In the genomic region with DNA sequence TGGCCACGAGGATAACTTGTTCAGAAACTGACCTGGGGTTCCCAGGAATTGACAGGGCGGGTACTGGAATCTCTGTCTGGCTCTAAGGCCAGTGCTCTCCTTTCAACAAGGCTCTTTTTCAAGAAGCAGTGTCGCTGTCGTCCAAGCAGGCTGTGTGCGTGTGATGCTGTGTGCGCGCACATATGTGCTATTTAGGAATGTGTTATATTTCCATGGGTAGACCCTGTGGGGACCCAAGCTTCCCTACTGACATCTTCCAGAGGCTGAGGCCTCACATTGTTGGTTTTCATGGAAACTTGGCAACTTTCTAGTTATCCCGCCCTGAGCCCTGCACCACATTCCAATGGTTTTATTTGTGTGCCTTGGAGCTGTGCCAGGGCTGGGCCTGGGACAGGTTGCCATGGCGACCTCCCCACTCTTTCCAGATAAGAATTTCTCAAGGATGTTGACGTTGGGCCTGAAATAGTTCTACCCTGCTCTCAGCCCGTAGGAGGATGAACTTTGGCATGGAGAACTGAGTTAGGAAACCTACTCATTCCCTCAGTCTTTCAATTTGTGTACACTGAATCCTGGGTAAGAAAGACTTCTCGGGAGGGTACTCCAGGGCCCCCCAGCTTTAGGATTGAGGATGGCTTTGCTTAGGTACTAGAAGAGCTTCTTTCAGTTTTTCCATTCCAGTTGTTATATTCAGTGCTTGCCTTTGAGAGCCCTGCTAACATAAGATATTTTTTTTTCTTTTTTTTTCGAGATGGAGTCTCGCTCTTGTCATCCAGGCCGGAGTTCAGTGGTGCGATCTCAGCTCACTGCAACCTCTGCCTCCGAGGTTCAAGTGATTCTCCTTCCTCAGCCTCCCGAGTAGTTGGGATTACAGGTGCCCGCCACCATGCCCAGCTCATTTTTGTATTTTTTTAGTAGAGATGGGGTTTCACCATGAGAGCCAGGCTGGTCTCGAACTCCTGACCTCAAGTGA, we compare ENCODE assay signal across 1 cellular context.
TF ChIP-seq lines count a peak whose summit lies in the region.

No MANE protein-coding gene starts in this region.

TF ChIP-seq in HepG2, 621 proteins besides CTCF, POLR2A, EP300 and RAD21 (continued from another document and continues in another):
- TF ChIP-seq, protein P1, sequence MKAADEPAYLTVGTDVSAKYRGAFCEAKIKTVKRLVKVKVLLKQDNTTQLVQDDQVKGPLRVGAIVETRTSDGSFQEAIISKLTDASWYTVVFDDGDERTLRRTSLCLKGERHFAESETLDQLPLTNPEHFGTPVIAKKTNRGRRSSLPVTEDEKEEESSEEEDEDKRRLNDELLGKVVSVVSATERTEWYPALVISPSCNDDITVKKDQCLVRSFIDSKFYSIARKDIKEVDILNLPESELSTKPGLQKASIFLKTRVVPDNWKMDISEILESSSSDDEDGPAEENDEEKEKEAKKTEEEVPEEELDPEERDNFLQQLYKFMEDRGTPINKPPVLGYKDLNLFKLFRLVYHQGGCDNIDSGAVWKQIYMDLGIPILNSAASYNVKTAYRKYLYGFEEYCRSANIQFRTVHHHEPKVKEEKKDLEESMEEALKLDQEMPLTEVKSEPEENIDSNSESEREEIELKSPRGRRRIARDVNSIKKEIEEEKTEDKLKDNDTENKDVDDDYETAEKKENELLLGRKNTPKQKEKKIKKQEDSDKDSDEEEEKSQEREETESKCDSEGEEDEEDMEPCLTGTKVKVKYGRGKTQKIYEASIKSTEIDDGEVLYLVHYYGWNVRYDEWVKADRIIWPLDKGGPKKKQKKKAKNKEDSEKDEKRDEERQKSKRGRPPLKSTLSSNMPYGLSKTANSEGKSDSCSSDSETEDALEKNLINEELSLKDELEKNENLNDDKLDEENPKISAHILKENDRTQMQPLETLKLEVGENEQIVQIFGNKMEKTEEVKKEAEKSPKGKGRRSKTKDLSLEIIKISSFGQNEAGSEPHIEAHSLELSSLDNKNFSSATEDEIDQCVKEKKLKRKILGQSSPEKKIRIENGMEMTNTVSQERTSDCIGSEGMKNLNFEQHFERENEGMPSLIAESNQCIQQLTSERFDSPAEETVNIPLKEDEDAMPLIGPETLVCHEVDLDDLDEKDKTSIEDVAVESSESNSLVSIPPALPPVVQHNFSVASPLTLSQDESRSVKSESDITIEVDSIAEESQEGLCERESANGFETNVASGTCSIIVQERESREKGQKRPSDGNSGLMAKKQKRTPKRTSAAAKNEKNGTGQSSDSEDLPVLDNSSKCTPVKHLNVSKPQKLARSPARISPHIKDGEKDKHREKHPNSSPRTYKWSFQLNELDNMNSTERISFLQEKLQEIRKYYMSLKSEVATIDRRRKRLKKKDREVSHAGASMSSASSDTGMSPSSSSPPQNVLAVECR (CRISPR knock-in tag; IDR thresholded peaks at IDR 0.05; ENCODE audit: borderline replicate concordance), result peak; percentile 61
- TF ChIP-seq ZNF644 (CRISPR knock-in tag; IDR thresholded peaks at IDR 0.05; ENCODE audit: low read depth) (peak; percentile 59; the same call in 1 of the 2 replicates), ZNF773 (CRISPR knock-in tag; IDR thresholded peaks at IDR 0.05; ENCODE audit: borderline replicate concordance) (no peak), GFI1 (CRISPR knock-in tag; IDR thresholded peaks at IDR 0.05; ENCODE audit: borderline replicate concordance) (peak; percentile 79), KLF12 (CRISPR knock-in tag; IDR thresholded peaks at IDR 0.05; ENCODE audit: borderline replicate concordance) (no peak), SOX5 (CRISPR knock-in tag; IDR thresholded peaks at IDR 0.05; ENCODE audit: borderline replicate concordance) (peak; percentile 84; the same call in 1 of the 2 replicates), SP140L (CRISPR knock-in tag; IDR thresholded peaks at IDR 0.05; ENCODE audit: borderline replicate concordance) (no peak; the same call in 1 of the 2 replicates), ISL2 (CRISPR knock-in tag; IDR thresholded peaks at IDR 0.05) (peak; percentile 90), ASH2L (IDR thresholded peaks at IDR 0.05; ENCODE audit: insufficient read length, low read depth, low read length) (peak; percentile 79), HNF4A (CRISPR knock-in tag; IDR thresholded peaks at IDR 0.05) (peak; percentile 89), ZNF138 (CRISPR knock-in tag; IDR thresholded peaks at IDR 0.05; ENCODE audit: low read depth) (no peak), ZNF230 (CRISPR knock-in tag; IDR thresholded peaks at IDR 0.05) (no peak), FOXK1 (CRISPR knock-in tag; IDR thresholded peaks at IDR 0.05; ENCODE audit: borderline replicate concordance, low read depth) (peak; percentile 85; the same call in 1 of the 2 replicates), ZNF788 (CRISPR knock-in tag; IDR thresholded peaks at IDR 0.05; ENCODE audit: borderline replicate concordance) (peak; percentile 51; the same call in 1 of the 2 replicates), CEBPG (CRISPR knock-in tag; IDR thresholded peaks at IDR 0.05) (peak; percentile 58), ZNF879 (CRISPR knock-in tag; IDR thresholded peaks at IDR 0.05) (no peak), NR2F6 (IDR thresholded peaks at IDR 0.05) (no peak), NR2F6 (CRISPR knock-in tag; IDR thresholded peaks at IDR 0.05) (peak; percentile 58; the same call in 1 of the 2 replicates), RBM22 (optimal IDR thresholded peaks at IDR 0.05; ENCODE audit: low read length) (peak; percentile 46), ZFP90 (CRISPR knock-in tag; IDR thresholded peaks at IDR 0.05; ENCODE audit: borderline replicate concordance) (peak; percentile 42; the same call in 1 of the 2 replicates)
- TF ChIP-seq, protein P2, sequence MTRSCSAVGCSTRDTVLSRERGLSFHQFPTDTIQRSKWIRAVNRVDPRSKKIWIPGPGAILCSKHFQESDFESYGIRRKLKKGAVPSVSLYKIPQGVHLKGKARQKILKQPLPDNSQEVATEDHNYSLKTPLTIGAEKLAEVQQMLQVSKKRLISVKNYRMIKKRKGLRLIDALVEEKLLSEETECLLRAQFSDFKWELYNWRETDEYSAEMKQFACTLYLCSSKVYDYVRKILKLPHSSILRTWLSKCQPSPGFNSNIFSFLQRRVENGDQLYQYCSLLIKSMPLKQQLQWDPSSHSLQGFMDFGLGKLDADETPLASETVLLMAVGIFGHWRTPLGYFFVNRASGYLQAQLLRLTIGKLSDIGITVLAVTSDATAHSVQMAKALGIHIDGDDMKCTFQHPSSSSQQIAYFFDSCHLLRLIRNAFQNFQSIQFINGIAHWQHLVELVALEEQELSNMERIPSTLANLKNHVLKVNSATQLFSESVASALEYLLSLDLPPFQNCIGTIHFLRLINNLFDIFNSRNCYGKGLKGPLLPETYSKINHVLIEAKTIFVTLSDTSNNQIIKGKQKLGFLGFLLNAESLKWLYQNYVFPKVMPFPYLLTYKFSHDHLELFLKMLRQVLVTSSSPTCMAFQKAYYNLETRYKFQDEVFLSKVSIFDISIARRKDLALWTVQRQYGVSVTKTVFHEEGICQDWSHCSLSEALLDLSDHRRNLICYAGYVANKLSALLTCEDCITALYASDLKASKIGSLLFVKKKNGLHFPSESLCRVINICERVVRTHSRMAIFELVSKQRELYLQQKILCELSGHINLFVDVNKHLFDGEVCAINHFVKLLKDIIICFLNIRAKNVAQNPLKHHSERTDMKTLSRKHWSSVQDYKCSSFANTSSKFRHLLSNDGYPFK (CRISPR knock-in tag; IDR thresholded peaks at IDR 0.05; ENCODE audit: borderline replicate concordance), result 0 out of 2 replicates have a peak, but pooled peaks have one; percentile 23
- TF ChIP-seq, protein P3, sequence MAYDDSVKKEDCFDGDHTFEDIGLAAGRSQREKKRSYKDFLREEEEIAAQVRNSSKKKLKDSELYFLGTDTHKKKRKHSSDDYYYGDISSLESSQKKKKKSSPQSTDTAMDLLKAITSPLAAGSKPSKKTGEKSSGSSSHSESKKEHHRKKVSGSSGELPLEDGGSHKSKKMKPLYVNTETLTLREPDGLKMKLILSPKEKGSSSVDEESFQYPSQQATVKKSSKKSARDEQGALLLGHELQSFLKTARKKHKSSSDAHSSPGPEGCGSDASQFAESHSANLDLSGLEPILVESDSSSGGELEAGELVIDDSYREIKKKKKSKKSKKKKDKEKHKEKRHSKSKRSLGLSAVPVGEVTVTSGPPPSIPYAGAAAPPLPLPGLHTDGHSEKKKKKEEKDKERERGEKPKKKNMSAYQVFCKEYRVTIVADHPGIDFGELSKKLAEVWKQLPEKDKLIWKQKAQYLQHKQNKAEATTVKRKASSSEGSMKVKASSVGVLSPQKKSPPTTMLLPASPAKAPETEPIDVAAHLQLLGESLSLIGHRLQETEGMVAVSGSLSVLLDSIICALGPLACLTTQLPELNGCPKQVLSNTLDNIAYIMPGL (CRISPR knock-in tag; IDR thresholded peaks at IDR 0.05; ENCODE audit: borderline replicate concordance in 1 of 2, low read depth in 1 of 2), result peak in 1 of 2 experiments; percentile 26; a peak in 1 of 4 replicates
- TF ChIP-seq, protein P4, sequence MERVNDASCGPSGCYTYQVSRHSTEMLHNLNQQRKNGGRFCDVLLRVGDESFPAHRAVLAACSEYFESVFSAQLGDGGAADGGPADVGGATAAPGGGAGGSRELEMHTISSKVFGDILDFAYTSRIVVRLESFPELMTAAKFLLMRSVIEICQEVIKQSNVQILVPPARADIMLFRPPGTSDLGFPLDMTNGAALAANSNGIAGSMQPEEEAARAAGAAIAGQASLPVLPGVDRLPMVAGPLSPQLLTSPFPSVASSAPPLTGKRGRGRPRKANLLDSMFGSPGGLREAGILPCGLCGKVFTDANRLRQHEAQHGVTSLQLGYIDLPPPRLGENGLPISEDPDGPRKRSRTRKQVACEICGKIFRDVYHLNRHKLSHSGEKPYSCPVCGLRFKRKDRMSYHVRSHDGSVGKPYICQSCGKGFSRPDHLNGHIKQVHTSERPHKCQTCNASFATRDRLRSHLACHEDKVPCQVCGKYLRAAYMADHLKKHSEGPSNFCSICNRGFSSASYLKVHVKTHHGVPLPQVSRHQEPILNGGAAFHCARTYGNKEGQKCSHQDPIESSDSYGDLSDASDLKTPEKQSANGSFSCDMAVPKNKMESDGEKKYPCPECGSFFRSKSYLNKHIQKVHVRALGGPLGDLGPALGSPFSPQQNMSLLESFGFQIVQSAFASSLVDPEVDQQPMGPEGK (CRISPR knock-in tag; IDR thresholded peaks at IDR 0.05), result peak; percentile 89
- TF ChIP-seq, protein P5, sequence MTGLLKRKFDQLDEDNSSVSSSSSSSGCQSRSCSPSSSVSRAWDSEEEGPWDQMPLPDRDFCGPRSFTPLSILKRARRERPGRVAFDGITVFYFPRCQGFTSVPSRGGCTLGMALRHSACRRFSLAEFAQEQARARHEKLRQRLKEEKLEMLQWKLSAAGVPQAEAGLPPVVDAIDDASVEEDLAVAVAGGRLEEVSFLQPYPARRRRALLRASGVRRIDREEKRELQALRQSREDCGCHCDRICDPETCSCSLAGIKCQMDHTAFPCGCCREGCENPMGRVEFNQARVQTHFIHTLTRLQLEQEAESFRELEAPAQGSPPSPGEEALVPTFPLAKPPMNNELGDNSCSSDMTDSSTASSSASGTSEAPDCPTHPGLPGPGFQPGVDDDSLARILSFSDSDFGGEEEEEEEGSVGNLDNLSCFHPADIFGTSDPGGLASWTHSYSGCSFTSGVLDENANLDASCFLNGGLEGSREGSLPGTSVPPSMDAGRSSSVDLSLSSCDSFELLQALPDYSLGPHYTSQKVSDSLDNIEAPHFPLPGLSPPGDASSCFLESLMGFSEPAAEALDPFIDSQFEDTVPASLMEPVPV (CRISPR knock-in tag; IDR thresholded peaks at IDR 0.05), result no peak
- TF ChIP-seq, protein P6, sequence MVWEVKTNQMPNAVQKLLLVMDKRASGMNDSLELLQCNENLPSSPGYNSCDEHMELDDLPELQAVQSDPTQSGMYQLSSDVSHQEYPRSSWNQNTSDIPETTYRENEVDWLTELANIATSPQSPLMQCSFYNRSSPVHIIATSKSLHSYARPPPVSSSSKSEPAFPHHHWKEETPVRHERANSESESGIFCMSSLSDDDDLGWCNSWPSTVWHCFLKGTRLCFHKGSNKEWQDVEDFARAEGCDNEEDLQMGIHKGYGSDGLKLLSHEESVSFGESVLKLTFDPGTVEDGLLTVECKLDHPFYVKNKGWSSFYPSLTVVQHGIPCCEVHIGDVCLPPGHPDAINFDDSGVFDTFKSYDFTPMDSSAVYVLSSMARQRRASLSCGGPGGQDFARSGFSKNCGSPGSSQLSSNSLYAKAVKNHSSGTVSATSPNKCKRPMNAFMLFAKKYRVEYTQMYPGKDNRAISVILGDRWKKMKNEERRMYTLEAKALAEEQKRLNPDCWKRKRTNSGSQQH (CRISPR knock-in tag; IDR thresholded peaks at IDR 0.05; ENCODE audit: low read depth), result no peak
- TF ChIP-seq, protein P7, sequence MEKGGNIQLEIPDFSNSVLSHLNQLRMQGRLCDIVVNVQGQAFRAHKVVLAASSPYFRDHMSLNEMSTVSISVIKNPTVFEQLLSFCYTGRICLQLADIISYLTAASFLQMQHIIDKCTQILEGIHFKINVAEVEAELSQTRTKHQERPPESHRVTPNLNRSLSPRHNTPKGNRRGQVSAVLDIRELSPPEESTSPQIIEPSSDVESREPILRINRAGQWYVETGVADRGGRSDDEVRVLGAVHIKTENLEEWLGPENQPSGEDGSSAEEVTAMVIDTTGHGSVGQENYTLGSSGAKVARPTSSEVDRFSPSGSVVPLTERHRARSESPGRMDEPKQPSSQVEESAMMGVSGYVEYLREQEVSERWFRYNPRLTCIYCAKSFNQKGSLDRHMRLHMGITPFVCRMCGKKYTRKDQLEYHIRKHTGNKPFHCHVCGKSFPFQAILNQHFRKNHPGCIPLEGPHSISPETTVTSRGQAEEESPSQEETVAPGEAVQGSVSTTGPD (CRISPR knock-in tag; IDR thresholded peaks at IDR 0.05), result 0 out of 2 replicates have a peak, but pooled peaks have one; percentile 24
- TF ChIP-seq, protein P8, sequence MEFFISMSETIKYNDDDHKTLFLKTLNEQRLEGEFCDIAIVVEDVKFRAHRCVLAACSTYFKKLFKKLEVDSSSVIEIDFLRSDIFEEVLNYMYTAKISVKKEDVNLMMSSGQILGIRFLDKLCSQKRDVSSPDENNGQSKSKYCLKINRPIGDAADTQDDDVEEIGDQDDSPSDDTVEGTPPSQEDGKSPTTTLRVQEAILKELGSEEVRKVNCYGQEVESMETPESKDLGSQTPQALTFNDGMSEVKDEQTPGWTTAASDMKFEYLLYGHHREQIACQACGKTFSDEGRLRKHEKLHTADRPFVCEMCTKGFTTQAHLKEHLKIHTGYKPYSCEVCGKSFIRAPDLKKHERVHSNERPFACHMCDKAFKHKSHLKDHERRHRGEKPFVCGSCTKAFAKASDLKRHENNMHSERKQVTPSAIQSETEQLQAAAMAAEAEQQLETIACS (CRISPR knock-in tag; IDR thresholded peaks at IDR 0.05), result no peak
- TF ChIP-seq, protein P9, sequence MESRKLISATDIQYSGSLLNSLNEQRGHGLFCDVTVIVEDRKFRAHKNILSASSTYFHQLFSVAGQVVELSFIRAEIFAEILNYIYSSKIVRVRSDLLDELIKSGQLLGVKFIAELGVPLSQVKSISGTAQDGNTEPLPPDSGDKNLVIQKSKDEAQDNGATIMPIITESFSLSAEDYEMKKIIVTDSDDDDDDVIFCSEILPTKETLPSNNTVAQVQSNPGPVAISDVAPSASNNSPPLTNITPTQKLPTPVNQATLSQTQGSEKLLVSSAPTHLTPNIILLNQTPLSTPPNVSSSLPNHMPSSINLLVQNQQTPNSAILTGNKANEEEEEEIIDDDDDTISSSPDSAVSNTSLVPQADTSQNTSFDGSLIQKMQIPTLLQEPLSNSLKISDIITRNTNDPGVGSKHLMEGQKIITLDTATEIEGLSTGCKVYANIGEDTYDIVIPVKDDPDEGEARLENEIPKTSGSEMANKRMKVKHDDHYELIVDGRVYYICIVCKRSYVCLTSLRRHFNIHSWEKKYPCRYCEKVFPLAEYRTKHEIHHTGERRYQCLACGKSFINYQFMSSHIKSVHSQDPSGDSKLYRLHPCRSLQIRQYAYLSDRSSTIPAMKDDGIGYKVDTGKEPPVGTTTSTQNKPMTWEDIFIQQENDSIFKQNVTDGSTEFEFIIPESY (CRISPR knock-in tag; IDR thresholded peaks at IDR 0.05), result no peak
